In the genomic region with DNA sequence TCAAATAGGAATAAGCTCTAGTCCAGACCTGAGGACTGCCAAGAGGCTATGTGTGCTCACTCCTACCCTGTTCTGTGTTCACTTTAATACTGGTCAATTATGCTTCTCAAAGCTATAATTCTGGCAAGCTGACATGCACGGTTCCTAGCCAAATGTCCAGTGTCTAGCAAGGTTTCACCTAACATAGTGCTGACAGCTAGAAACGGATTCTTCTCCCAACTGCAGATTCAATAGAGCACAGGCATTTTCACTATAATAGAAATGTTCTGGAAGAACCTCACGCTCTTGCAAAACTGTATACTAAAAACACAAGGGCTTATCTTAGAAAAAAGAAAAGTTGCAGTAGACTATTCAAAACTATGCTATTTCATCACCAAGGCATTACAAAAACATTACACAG, we compare ENCODE assay signal across 28 cellular contexts. TPM values are rescaled to one million over a fixed set of nuclear protein-coding genes. Genes with fewer than 3 reads are reported as not detected.
A peak's percentile ranks its signal among the peaks of the same experiment; 100 is the strongest.
DNase-seq lines count a peak whose midpoint lies in the region; ATAC-seq, FAIRE-seq and TF ChIP-seq lines count a peak whose summit lies in the region.
"Had no signal": no experiment of that assay in that cellular context is flagged by ENCODE, and none has a peak within 500 bp of the region (broad histone marks: within the 10 kb centered on the region; RNA-seq: fewer than 3 reads in every experiment).

No MANE protein-coding gene starts in this region.

- H3K4me1 Mint-ChIP-seq in MCF 10A (ENCODE audit: insufficient read depth, unreplicated experiment) = peaks cover 8% of the 10 kb centered on the region
- peaks cover 6 to 26% (median 15%) of the 10 kb centered on the region in 7 donors for H3K4me1 Mint-ChIP-seq in naive thymus-derived CD4-positive, alpha-beta T cell
- H3K4me1 Mint-ChIP-seq: activated CD4-positive, alpha-beta memory T cell treated with anti-CD3 and anti-CD28 coated beads, Interleukin-2, amount 10 ng/mL, durations not matched to agents 7 days and 5 days had no signal

- H3K4me1 ChIP-seq in mammary epithelial cell (ENCODE audit: insufficient read depth, low read length) (no peaks in the 10 kb centered on the region), pancreas (peaks cover 0 to 10% (median 10%) of the 10 kb centered on the region in 3 donors), vagina (peaks cover 21% of the 10 kb centered on the region), small intestine (ENCODE audit: control insufficient read depth in 2 of 2, insufficient read depth in 1 of 2, low read depth in 1 of 2, low read length in 1 of 2) (peaks cover 2% of the 10 kb centered on the region in 2 donors)
- H3K4me1 ChIP-seq in naive thymus-derived CD4-positive, alpha-beta T cell (ENCODE audit: control insufficient read depth in 2 of 2, insufficient read depth in 2 of 2, low read length in 2 of 2) = no peaks in the 10 kb centered on the region
- H3K4me1 ChIP-seq: Peyer's patch, SJSA1 had no signal

- no peak overlapping the region for H3K4me2 ChIP-seq in mammary epithelial cell (ENCODE audit: insufficient read depth, low read depth, low read length)

- H3K4me3 ChIP-seq in mammary epithelial cell (replicated peaks in 1 of 3; ENCODE audit: insufficient read depth in 1 of 3, low read depth in 2 of 3, low read length in 3 of 3) = no peak overlapping the region
- no peak overlapping the region for H3K4me3 ChIP-seq in pancreas
- no peak overlapping the region for H3K4me3 ChIP-seq in vagina
- H3K4me3 ChIP-seq in naive thymus-derived CD4-positive, alpha-beta T cell (ENCODE audit: low read length) = no peak overlapping the region
- no peak overlapping the region for H3K4me3 ChIP-seq in small intestine (ENCODE audit: low read depth in 1 of 2, low read length in 2 of 2)
- H3K4me3 ChIP-seq: Peyer's patch, SJSA1 had no signal

- peaks cover 6% of the 10 kb centered on the region for H3K79me2 ChIP-seq in mammary epithelial cell (ENCODE audit: insufficient read depth, low read length)

- CTCF ChIA-PET in MCF 10A (lab: Yijun Ruan, JAX) = no interaction called here
- CTCF ChIA-PET in mammary epithelial cell (lab: Charles Lee; ENCODE audit: low non-redundant PET) = no interaction called here
- CTCF ChIA-PET in naive thymus-derived CD4-positive, alpha-beta T cell (lab: Charles Lee) = no interaction called here

- peaks cover 8% of the 10 kb centered on the region for H3K9me3 Mint-ChIP-seq in MCF 10A (ENCODE audit: unreplicated experiment)
- peaks cover 0 to 20% (median 5%) of the 10 kb centered on the region in 11 donors for H3K9me3 Mint-ChIP-seq in naive thymus-derived CD4-positive, alpha-beta T cell

- H3K36me3 ChIP-seq in mammary epithelial cell (ENCODE audit: insufficient read depth, low read length) (no peaks in the 10 kb centered on the region), pancreas (peaks cover 0 to 6% (median 0%) of the 10 kb centered on the region in 3 donors), vagina (peaks cover 0 to 11% of the 10 kb centered on the region in 2 donors), small intestine (ENCODE audit: control insufficient read depth in 2 of 2, insufficient read depth in 2 of 2, low read length in 2 of 2) (no peaks in the 10 kb centered on the region)
- H3K36me3 ChIP-seq in naive thymus-derived CD4-positive, alpha-beta T cell (ENCODE audit: control insufficient read depth in 2 of 3, insufficient read depth in 3 of 3, low read length in 3 of 3) = peaks cover 0 to 14% (median 0%) of the 10 kb centered on the region in 3 experiments
- H3K36me3 ChIP-seq: Peyer's patch had no signal

- WGBS in mammary epithelial cell (ENCODE audit: low coverage, missing lambda C conversion rate) = 79% methylated on average over 3 of the region's 3 CpGs
- 44 to 45% methylated on average over 3 of the region's 3 CpGs for WGBS in pancreas, 2 donors
- WGBS in small intestine, 3 donors = 67 to 85% (median 68%) methylated on average over 3 of the region's 3 CpGs

- H3K27ac ChIP-seq in mammary epithelial cell (ENCODE audit: insufficient read depth, low read depth, low read length) (no peak overlapping the region), pancreas (no peak overlapping the region), vagina (peak overlapping the region; percentile 56), small intestine (ENCODE audit: low read depth in 1 of 2, low read length in 1 of 2) (no peak overlapping the region)
- no peak overlapping the region for H3K27ac ChIP-seq in naive thymus-derived CD4-positive, alpha-beta T cell (ENCODE audit: low read depth, low read length)
- H3K27ac ChIP-seq: epithelial cell of prostate, SJSA1 had no signal

- in situ Hi-C loops in mammary epithelial cell (cut with MboI; ENCODE audit: low sequenced_read_pairs in 2 of 2) = no loop called here

- ATAC-seq in left ventricle myocardium superior (peak; percentile 63), pancreas (peak in 3 of 4 donors; percentile 42 to 61 (median 50))
- no peak for ATAC-seq in naive thymus-derived CD4-positive, alpha-beta T cell
- ATAC-seq: activated CD4-positive, CD25-positive, alpha-beta regulatory T cell treated with anti-CD3 and anti-CD28 coated beads, Interleukin-2, amount 50 U/mL, for 24 hours; activated naive CD4-positive, alpha-beta T cell treated with anti-CD3 and anti-CD28 coated beads, Interleukin-2, amount 50 U/mL, for 72 hours; CD8-positive, alpha-beta T cell had no signal

- POLR2A ChIA-PET in MCF 10A (lab: Yijun Ruan, JAX) = no interaction called here
- POLR2A ChIA-PET in naive thymus-derived CD4-positive, alpha-beta T cell (lab: Charles Lee) = interaction anchor here (1.4 kb wide), 1 partner anchor 14 kb away, joined by 3 read pairs; no protein-coding TSS in a partner anchor

- no peaks in the 10 kb centered on the region for H4K20me1 ChIP-seq in mammary epithelial cell (ENCODE audit: insufficient read depth, low read length)

- peaks cover 8% of the 10 kb centered on the region for H3K9me3 ChIP-seq in mammary epithelial cell (replicated peaks; ENCODE audit: insufficient read depth, low read length)
- no peaks in the 10 kb centered on the region for H3K9me3 ChIP-seq in pancreas
- no peaks in the 10 kb centered on the region for H3K9me3 ChIP-seq in vagina
- H3K9me3 ChIP-seq in naive thymus-derived CD4-positive, alpha-beta T cell (ENCODE audit: control insufficient read depth in 2 of 3, low read length in 3 of 3) = no peaks in the 10 kb centered on the region
- H3K9me3 ChIP-seq in small intestine (ENCODE audit: control insufficient read depth, low read depth) = no peaks in the 10 kb centered on the region

- intact Hi-C loops in MCF 10A (cut with micrococcal nuclease) = no loop called here
- intact Hi-C loops in mammary epithelial cell (cut with micrococcal nuclease) = no loop called here
- intact Hi-C loops in left ventricle myocardium superior (cut with micrococcal nuclease) = no loop called here
- intact Hi-C loops in pancreas (cut with DNase I) = no loop called here
- intact Hi-C loops in vagina (cut with DNase I) = no loop called here
- intact Hi-C loops in naive thymus-derived CD4-positive, alpha-beta T cell (cut with micrococcal nuclease) = loop anchor here in 1 of 2 donors (2.0 kb wide), 1 partner anchor 13 kb away; no protein-coding TSS in a partner anchor

- BruUV-seq in MCF 10A (replicated peaks; lab: Mats Ljungman, UMichigan) (no TSS peak), mammary epithelial cell (replicated peaks; lab: Mats Ljungman, UMichigan) (no TSS peak)

- no peak for TF ChIP-seq POLR2A in vagina (IDR thresholded peaks at IDR 0.05)

- H3K9ac ChIP-seq in mammary epithelial cell (ENCODE audit: insufficient read depth, low read length) = no peak overlapping the region

- FAIRE-seq in pancreas (lab: Jason Lieb, UNC) (no peak), small intestine (lab: Jason Lieb, UNC) (no peak)
- FAIRE-seq: H54, keratinocyte, TTC549 had no signal

- H2AFZ ChIP-seq in mammary epithelial cell (ENCODE audit: low read depth, low read length) = no peak overlapping the region

- no peaks in the 10 kb centered on the region for H3K27me3 Mint-ChIP-seq in MCF 10A (ENCODE audit: insufficient read depth, unreplicated experiment)
- H3K27me3 Mint-ChIP-seq in naive thymus-derived CD4-positive, alpha-beta T cell = no peaks in the 10 kb centered on the region
- H3K27me3 Mint-ChIP-seq: activated CD4-positive, alpha-beta memory T cell treated with anti-CD3 and anti-CD28 coated beads, Interleukin-2, amount 10 ng/mL, durations not matched to agents 7 days and 5 days; stimulated activated naive CD8-positive, alpha-beta T cell treated with anti-CD3 and anti-CD28 coated beads, Interleukin-15, Interleukin-2, amounts not matched to agents 100 ng/mL and 50 ng/mL, for 24 hours had no signal

- H3K4me3 Mint-ChIP-seq in MCF 10A (ENCODE audit: unreplicated experiment) = no peak overlapping the region
- H3K4me3 Mint-ChIP-seq in naive thymus-derived CD4-positive, alpha-beta T cell = no peak overlapping the region
- H3K4me3 Mint-ChIP-seq: activated CD4-positive, alpha-beta memory T cell treated with anti-CD3 and anti-CD28 coated beads, Interleukin-2, amount 10 ng/mL, durations not matched to agents 7 days and 5 days; CD8-positive, alpha-beta T cell; stimulated activated naive CD8-positive, alpha-beta T cell treated with anti-CD3 and anti-CD28 coated beads, Interleukin-15, Interleukin-2, amounts not matched to agents 100 ng/mL and 50 ng/mL, for 24 hours had no signal

- peaks cover 10% of the 10 kb centered on the region for H3K36me3 Mint-ChIP-seq in MCF 10A (ENCODE audit: insufficient read depth, unreplicated experiment)
- peaks cover 14 to 44% (median 29%) of the 10 kb centered on the region in 5 donors for H3K36me3 Mint-ChIP-seq in naive thymus-derived CD4-positive, alpha-beta T cell

- TF ChIP-seq CTCF in MCF 10A (IDR thresholded peaks at IDR 0.05; ENCODE audit: unreplicated experiment) (no peak), mammary epithelial cell (conservative IDR thresholded peaks at IDR 0.05 in 1 of 2, IDR thresholded peaks at IDR 0.05 in 1 of 2; ENCODE audit: extremely low read depth in 1 of 2, insufficient read depth in 1 of 2, low read depth in 1 of 2, low read length in 2 of 2) (no peak), pancreas (IDR thresholded peaks at IDR 0.05) (no peak), vagina (IDR thresholded peaks at IDR 0.05) (no peak)

- dilution Hi-C loops in mammary epithelial cell (cut with HindIII; ENCODE audit: low sequenced_read_pairs) = no loop called here

- H3K27ac Mint-ChIP-seq in MCF 10A (ENCODE audit: low read depth, unreplicated experiment) = peak overlapping the region; percentile 10
- peak overlapping the region in 2 of 9 donors; percentile 7 to 28 for H3K27ac Mint-ChIP-seq in naive thymus-derived CD4-positive, alpha-beta T cell
- H3K27ac Mint-ChIP-seq: activated CD4-positive, alpha-beta memory T cell treated with anti-CD3 and anti-CD28 coated beads, Interleukin-2, amount 10 ng/mL, durations not matched to agents 7 days and 5 days; activated naive CD4-positive, alpha-beta T cell treated with anti-CD3 and anti-CD28 coated beads, Interleukin-2, amount 50 U/mL, for 72 hours; activated T-helper 2 cell treated with anti-CD3 and anti-CD28 coated beads, Interferon-gamma antibody, Interleukin-2, Interleukin-4, amounts not matched to agents 10 μg/mL and 5 μg/mL and 100 μg/mL, durations not matched to agents 14 hours and 24 hours and 36 hours; CD8-positive, alpha-beta T cell; stimulated activated naive CD8-positive, alpha-beta T cell treated with anti-CD3 and anti-CD28 coated beads, Interleukin-15, Interleukin-2, amounts not matched to agents 100 ng/mL and 50 ng/mL, for 24 hours had no signal

- DNase-seq in MCF 10A (ENCODE audit: unreplicated experiment) (no peak), mammary epithelial cell (no peak), left ventricle myocardium superior (no peak), pancreas (no peak), vagina (ENCODE audit: extremely low spot score in 2 of 2) (no peak), medulla oblongata (ENCODE audit: extremely low spot score) (no peak), small intestine (no peak)
- DNase-seq in naive thymus-derived CD4-positive, alpha-beta T cell = no peak
- DNase-seq: 8988T; activated CD4-positive, alpha-beta memory T cell treated with anti-CD3 and anti-CD28 coated beads, Interleukin-2, amount 10 ng/mL, durations not matched to agents 7 days and 5 days; CD8-positive, alpha-beta T cell; effector CD4-positive, alpha-beta T cell; KBM-7; NCI-H1436; NCI-H2107; NCI-H510A treated with DMSO at 0.1 percent for 48 hours; Peyer's patch; T-helper 1 cell; trophoblast cell had no signal

- H3K27me3 ChIP-seq in mammary epithelial cell (ENCODE audit: insufficient read depth, low read length) (no peaks in the 10 kb centered on the region), pancreas (no peaks in the 10 kb centered on the region), vagina (no peaks in the 10 kb centered on the region), small intestine (ENCODE audit: control insufficient read depth in 2 of 2, insufficient read depth in 2 of 2, low read length in 2 of 2) (no peaks in the 10 kb centered on the region)
- H3K27me3 ChIP-seq in naive thymus-derived CD4-positive, alpha-beta T cell (ENCODE audit: control insufficient read depth in 2 of 2, insufficient read depth in 2 of 2, low read length in 2 of 2) = no peaks in the 10 kb centered on the region
- H3K27me3 ChIP-seq: Peyer's patch, SJSA1 had no signal

RNA-seq across cellular contexts. Expression of gene HDAC4, which starts 45.1 kb away (rescaled TPM):
- total RNA-seq in MCF 10A (2022) = 21.8 and 23.8 TPM in 2 replicates
- 10 to 100 TPM; 18.4 to 20.2 TPM for total RNA-seq in mammary epithelial cell
- polyA plus RNA-seq in mammary epithelial cell = 8.9 TPM
- 12.6 TPM for polyA minus RNA-seq in mammary epithelial cell
- total RNA-seq in left ventricle myocardium superior = 25.6 TPM
- 10 to 100 TPM; 14.7 to 31.8 (median 17.5) TPM for total RNA-seq in pancreas
- polyA plus RNA-seq in pancreas = 10 to 100 TPM in 1 of 2 donors, 1 to 10 TPM in 1; 8.2 to 12.6 TPM
- total RNA-seq in vagina = 76.6 TPM
- 100 to 1,000 TPM in 1 of 5 experiments, 10 to 100 TPM in 4; 42.3 to 101 (median 62.3) TPM for total RNA-seq in naive thymus-derived CD4-positive, alpha-beta T cell
- polyA plus RNA-seq in naive thymus-derived CD4-positive, alpha-beta T cell = 10 to 100 TPM in 1 of 2 donors, 1 to 10 TPM in 1; 7.4 to 11.6 TPM
- 10 to 100 TPM in 1 of 3 donors, 1 to 10 TPM in 2; 3.1 to 11.3 (median 4.6) TPM for polyA plus RNA-seq in small intestine
